16 cellular contexts compared by ENCODE assay signal in genomic region chr16:56384074-56384721, GRCh38.
"Had no signal": no experiment of that assay in that cellular context is flagged by ENCODE, and none has a peak within 500 bp of the region (broad histone marks: within the 10 kb centered on the region; RNA-seq: fewer than 3 reads in every experiment).

No MANE protein-coding gene starts in this region.

- DNase-seq: dermis blood vessel endothelial cell; gastrocnemius medialis; islet precursor cell; left lung; mucosa of descending colon; natural killer cell; posterior cingulate gyrus; stimulated activated CD4-positive, alpha-beta T cell treated with anti-CD3 and anti-CD28 coated beads, Interleukin-2, amount 100 ng/mL, for 24 hours; stimulated activated CD4-positive, alpha-beta T cell treated with anti-CD3 and anti-CD28 coated beads, Interleukin-4, amount 100 ng/mL, for 4 hours; stimulated activated naive CD4-positive, alpha-beta T cell; stomach; substantia nigra; transverse colon had no signal

- ATAC-seq: gastrocnemius medialis, left lung, mucosa of descending colon, natural killer cell, sciatic nerve had no signal

- H3K4me1 ChIP-seq: gastrocnemius medialis, left lung, stomach, transverse colon had no signal

- H3K27me3 ChIP-seq: gastrocnemius medialis, left lung, stomach, transverse colon had no signal

- H3K27ac ChIP-seq: left lung, stomach, thoracic aorta, transverse colon had no signal

- H3K4me3 Mint-ChIP-seq: natural killer cell, neural crest cell had no signal

- H3K9me3 ChIP-seq: gastrocnemius medialis had no signal

- H3K4me3 ChIP-seq: gastrocnemius medialis, left lung, mucosa of descending colon, stomach, thoracic aorta, transverse colon had no signal

- H3K4me1 Mint-ChIP-seq: neural crest cell had no signal

- H3K27ac Mint-ChIP-seq: natural killer cell had no signal
